In genomic region chr6:142152731-142153130, GRCh38 we compare ENCODE assay signal across 16 cellular contexts. TPM values are rescaled to one million over a fixed set of nuclear protein-coding genes. Genes with fewer than 3 reads are reported as not detected.
DNase-seq lines count a peak whose midpoint lies in the region; ATAC-seq and TF ChIP-seq lines count a peak whose summit lies in the region.
"Had no signal": no experiment of that assay in that cellular context is flagged by ENCODE, and none has a peak within 500 bp of the region (broad histone marks: within the 10 kb centered on the region; RNA-seq: fewer than 3 reads in every experiment).

No MANE protein-coding gene starts in this region.

- peaks cover 0 to 49% (median 20%) of the 10 kb centered on the region in 4 donors for H3K4me1 ChIP-seq in tibial artery
- H3K4me1 ChIP-seq: Caco-2 had no signal

- intact Hi-C loops in tibial artery (cut with DNase I; ENCODE audit: low total_unique reads) = no loop called here

- DNase-seq in EL (peak; percentile 85), NCI-H226 (peak; percentile 57), choroid plexus epithelial cell (ENCODE audit: low read depth) (peak; percentile 72), omental fat pad (ENCODE audit: low spot score) (no peak), SHP77 (lab: John Stamatoyannopoulos, UW) (no peak), tibial artery (no peak)
- DNase-seq: Caco-2; dorsolateral prefrontal cortex; naive B cell; NCI-H82; retina; SJCRH30; stimulated activated CD4-positive, alpha-beta T cell treated with anti-CD3 and anti-CD28 coated beads, Interleukin-4, amount 100 ng/mL, for 4 hours; stomach had no signal

- no peak for TF ChIP-seq CTCF in choroid plexus epithelial cell (conservative IDR thresholded peaks at IDR 0.05; ENCODE audit: low read depth, low read length)
- no peak for TF ChIP-seq CTCF in omental fat pad (IDR thresholded peaks at IDR 0.05)
- TF ChIP-seq CTCF in tibial artery (IDR thresholded peaks at IDR 0.05) = no peak

- ATAC-seq in omental fat pad (ENCODE audit: low FRiP score) = peak; percentile 78
- no peak for ATAC-seq in HG02798 (IDR thresholded peaks at IDR 0.05; ENCODE audit: poor library complexity, unreplicated experiment)

- H3K27ac ChIP-seq in tibial artery = no peak overlapping the region
- H3K27ac ChIP-seq: dorsolateral prefrontal cortex, SJCRH30, stomach had no signal

- no peaks in the 10 kb centered on the region for H3K9me3 ChIP-seq in tibial artery
- H3K9me3 ChIP-seq: Caco-2, SJCRH30, stomach had no signal

- H3K27me3 ChIP-seq in tibial artery = no peaks in the 10 kb centered on the region
- H3K27me3 ChIP-seq: dorsolateral prefrontal cortex, SJCRH30, stomach had no signal

- H3K36me3 ChIP-seq in tibial artery = no peaks in the 10 kb centered on the region

- H3K4me3 ChIP-seq in choroid plexus epithelial cell (ENCODE audit: low read depth, low read length) = no peak overlapping the region
- H3K4me3 ChIP-seq in tibial artery = no peak overlapping the region
- H3K4me3 ChIP-seq: dorsolateral prefrontal cortex, SJCRH30, stomach had no signal

RNA-seq across cellular contexts. Expression of gene VTA1, which starts 5.7 kb away (rescaled TPM):
- 10 to 100 TPM; 27.4 to 38.5 (median 34.9) TPM for total RNA-seq in omental fat pad

RNA-seq across cellular contexts. Expression of gene NMBR, which starts 5.8 kb away (rescaled TPM):
- total RNA-seq in omental fat pad = not detected
- total RNA-seq: Caco-2, glomerular endothelial cell had no signal

RNA-seq across cellular contexts. Expression of gene GJE1, which starts 20.0 kb away (rescaled TPM):
- total RNA-seq in omental fat pad = not detected
- total RNA-seq: Caco-2, dorsolateral prefrontal cortex, glomerular endothelial cell, SJCRH30, stomach had no signal

Comparison
In these comparisons a context has a peak if more than half of its experiments do, and no peak if none do; other contexts are left out.
1. DNase-seq: peak in EL (single experiment), NCI-H226 (single experiment) and choroid plexus epithelial cell (single experiment); none in omental fat pad (single experiment), SHP77 (0 of 2) and tibial artery (0 of 2).